Comparison of ENCODE assay signal across 1 cellular context in genomic region chr1:92989936-92990582, GRCh38.
TF ChIP-seq lines count a peak whose summit lies in the region.

No MANE protein-coding gene starts in this region.

TF ChIP-seq in HCT116, 20 proteins besides CTCF, POLR2A, EP300 and RAD21:
- TF ChIP-seq MAX (IDR thresholded peaks at IDR 0.05) (no peak), EZH2 (IDR thresholded peaks at IDR 0.05) (no peak), CBX3 (IDR thresholded peaks at IDR 0.05; ENCODE audit: low read depth) (no peak), ZFX (IDR thresholded peaks at IDR 0.05) (no peak), ELF1 (IDR thresholded peaks at IDR 0.05; ENCODE audit: borderline replicate concordance, low read depth) (no peak), ZNF274 (IDR thresholded peaks at IDR 0.05; ENCODE audit: low read depth, low read length) (no peak), ATF3 (IDR thresholded peaks at IDR 0.05) (no peak), SP1 (IDR thresholded peaks at IDR 0.05; ENCODE audit: low read depth) (no peak)
